9 cellular contexts compared by ENCODE assay signal in the genomic region with DNA sequence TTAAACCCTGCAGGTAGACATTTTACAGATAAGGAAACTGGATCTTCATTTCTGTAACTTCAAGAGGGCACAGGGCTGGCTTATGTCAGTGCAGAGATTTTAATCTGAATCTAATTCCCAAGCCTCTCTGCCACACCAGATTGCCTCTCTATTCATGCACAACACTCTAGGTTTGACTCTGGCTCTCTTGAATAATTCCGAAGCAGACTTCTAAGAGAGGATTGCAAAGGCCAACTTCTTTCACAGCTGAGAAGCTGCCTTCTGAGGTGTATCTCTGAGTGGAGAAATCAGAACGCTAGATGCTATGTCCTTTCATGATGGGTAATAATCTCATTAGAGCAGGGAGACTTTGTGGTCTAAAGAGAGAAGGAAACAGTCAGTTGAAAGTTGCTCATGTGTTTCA. TPM values are rescaled to one million over a fixed set of nuclear protein-coding genes. Genes with fewer than 3 reads are reported as not detected.
DNase-seq lines count a peak whose midpoint lies in the region; ATAC-seq and TF ChIP-seq lines count a peak whose summit lies in the region.
"Had no signal": no experiment of that assay in that cellular context is flagged by ENCODE, and none has a peak within 500 bp of the region (broad histone marks: within the 10 kb centered on the region; RNA-seq: fewer than 3 reads in every experiment).

No MANE protein-coding gene starts in this region.

- H3K4me1 ChIP-seq in psoas muscle: peaks cover 4% of the 10 kb centered on the region

- TF ChIP-seq CTCF in Calu3 (IDR thresholded peaks at IDR 0.05; ENCODE audit: unreplicated experiment) (no peak), brain microvascular endothelial cell (IDR thresholded peaks at IDR 0.05; ENCODE audit: low read depth, low read length, missing control alignments) (no peak), psoas muscle (IDR thresholded peaks at IDR 0.05) (no peak)

- no peaks in the 10 kb centered on the region for H3K36me3 ChIP-seq in brain microvascular endothelial cell (replicated peaks)
- H3K36me3 ChIP-seq in psoas muscle (ENCODE audit: insufficient read depth in 1 of 2, low read depth in 1 of 2): no peaks in the 10 kb centered on the region

- ATAC-seq in GM19463 (IDR thresholded peaks at IDR 0.05; ENCODE audit: unreplicated experiment) (peak; percentile 50), HG03196 (IDR thresholded peaks at IDR 0.05; ENCODE audit: unreplicated experiment) (peak; percentile 55), psoas muscle (no peak)

- H3K27ac ChIP-seq in brain microvascular endothelial cell: peak overlapping the region; percentile 1
- H3K27ac ChIP-seq in psoas muscle: no peak overlapping the region

- no peaks in the 10 kb centered on the region for H3K27me3 Mint-ChIP-seq in Calu3 (ENCODE audit: unreplicated experiment)

- WGBS in psoas muscle, 3 donors: 89 to 94% (median 92%) methylated on average over 2 of the region's 2 CpGs

- intact Hi-C loops in Calu3 (cut with micrococcal nuclease; ENCODE audit: unreplicated experiment): loop anchor here (5.0 kb wide), 3 partner anchors 116 to 219 kb away; no protein-coding TSS in a partner anchor
- intact Hi-C loops in psoas muscle (cut with DNase I): no loop called here

- H3K4me1 Mint-ChIP-seq in Calu3 (ENCODE audit: low read depth, unreplicated experiment): peaks cover 65% of the 10 kb centered on the region

- H3K4me3 Mint-ChIP-seq in Calu3 (ENCODE audit: low read depth, unreplicated experiment): peak overlapping the region; percentile 42

- H3K9me3 Mint-ChIP-seq in Calu3 (ENCODE audit: low read depth, unreplicated experiment): peaks cover 3% of the 10 kb centered on the region

- H3K27ac Mint-ChIP-seq in Calu3 (ENCODE audit: unreplicated experiment): peak overlapping the region; percentile 97

- H3K36me3 Mint-ChIP-seq in Calu3 (ENCODE audit: insufficient read depth, unreplicated experiment): peaks cover 10% of the 10 kb centered on the region

- no peaks in the 10 kb centered on the region for H3K27me3 ChIP-seq in brain microvascular endothelial cell (replicated peaks)
- H3K27me3 ChIP-seq in psoas muscle (ENCODE audit: insufficient read depth in 3 of 3, low read length in 2 of 3): no peaks in the 10 kb centered on the region

- CTCF ChIA-PET in Calu3 (lab: Charles Lee): interaction anchor here (1.1 to 1.3 kb wide), 2 partner anchors 9 to 18 kb away, joined by 3 to 4 read pairs; no protein-coding TSS in a partner anchor

- in situ Hi-C loops in brain microvascular endothelial cell (cut with HindIII; ENCODE audit: low pct_ligation_motif_present, low sequenced_read_pairs): no loop called here

- DNase-seq in Calu3 (no peak), brain microvascular endothelial cell (no peak), psoas muscle (no peak), retina (no peak), AG08396 (ENCODE audit: low spot score) (no peak), globus pallidus (ENCODE audit: low spot score) (no peak)
- DNase-seq: NCI-H1694 treated with DMSO at 0.1 percent for 48 hours had no signal

- H3K9me3 ChIP-seq in psoas muscle: no peaks in the 10 kb centered on the region

- no peak overlapping the region for H3K4me3 ChIP-seq in brain microvascular endothelial cell (ENCODE audit: low read depth, low read length)
- no peak overlapping the region for H3K4me3 ChIP-seq in psoas muscle

- BruUV-seq in Calu3 (replicated peaks; lab: Mats Ljungman, UMichigan): no TSS peak

RNA-seq across cellular contexts. Expression of a gene that starts 20.1 kb away (rescaled TPM):
- total RNA-seq in Calu3 (2022): 112 and 129 TPM in 2 replicates
- 1 to 10 TPM; 2.1 to 7.0 (median 5.2) TPM for total RNA-seq in psoas muscle
- polyA plus RNA-seq in psoas muscle: 1 to 10 TPM; 1.1 to 1.6 (median 1.1) TPM

Comparison
In these comparisons a context has a peak if more than half of its experiments do, and no peak if none do; other contexts are left out.
1. ATAC-seq: peak in GM19463 (single experiment) and HG03196 (single experiment); none in psoas muscle (0 of 4).
2. RNA of a gene that starts 20.1 kb away (total RNA-seq): 112 to 129 TPM in Calu3; 2.1 to 7.0 TPM in psoas muscle; every median in the first group is over 10 times any median in the second.